In genomic region chr6:127920804-127921203, GRCh38 we compare ENCODE assay signal across 25 cellular contexts. TPM values are rescaled to one million over a fixed set of nuclear protein-coding genes. Genes with fewer than 3 reads are reported as not detected.
A peak's percentile ranks its signal among the peaks of the same experiment; 100 is the strongest.
DNase-seq lines count a peak whose midpoint lies in the region; ATAC-seq and TF ChIP-seq lines count a peak whose summit lies in the region.
"Had no signal": no experiment of that assay in that cellular context is flagged by ENCODE, and none has a peak within 500 bp of the region (broad histone marks: within the 10 kb centered on the region; RNA-seq: fewer than 3 reads in every experiment).

No MANE protein-coding gene starts in this region.

- CTCF ChIA-PET in CD4-positive, alpha-beta T cell (lab: Charles Lee): interaction anchor here (1.1 kb wide), 1 partner anchor 62 kb away, joined by 3 read pairs; no protein-coding TSS in a partner anchor

- peak overlapping the region; percentile 2 for H3K4me2 ChIP-seq in Loucy (ENCODE audit: low read depth, low read length, poor library complexity, severe bottlenecking)
- H3K4me2 ChIP-seq: KMS-11 had no signal

- H3K9me2 ChIP-seq in Loucy (replicated peaks; ENCODE audit: low read depth, low read length): no peaks in the 10 kb centered on the region

- H3K27ac ChIP-seq in CD4-positive, alpha-beta T cell (ENCODE audit: low read depth, low read length): no peak overlapping the region
- H3K27ac ChIP-seq in right lobe of liver: no peak overlapping the region
- H3K27ac ChIP-seq: BLaER1 treated with 17β-estradiol and CSF1 and Interleukin-3, amounts not matched to agents 10 nM and 100 nM; KMS-11; SK-N-MC had no signal

- H3K4me1 ChIP-seq in Loucy (ENCODE audit: insufficient read depth, low read length, poor library complexity, severe bottlenecking) (peaks cover 65% of the 10 kb centered on the region), right lobe of liver (no peaks in the 10 kb centered on the region)

- ATAC-seq in CD4-positive, alpha-beta T cell (ENCODE audit: poor library complexity): no peak
- peak in 3 of 4 donors; percentile 39 to 69 (median 53) for ATAC-seq in right lobe of liver

- H3K27ac Mint-ChIP-seq in CD4-positive, alpha-beta T cell: peak overlapping the region; percentile 98
- peak overlapping the region; percentile 22 for H3K27ac Mint-ChIP-seq in activated naive CD8-positive, alpha-beta T cell treated with anti-CD3 and anti-CD28 coated beads for 36 hours

- no peak overlapping the region for H3K4me3 ChIP-seq in Loucy (ENCODE audit: low read length, poor library complexity, severe bottlenecking)
- H3K4me3 ChIP-seq in right lobe of liver: no peak overlapping the region
- H3K4me3 ChIP-seq: BLaER1 treated with 17β-estradiol and CSF1 and Interleukin-3, amounts not matched to agents 10 nM and 100 nM; SK-N-MC had no signal

- POLR2A ChIA-PET in CD4-positive, alpha-beta T cell (lab: Charles Lee): interaction anchor here (0.6 kb wide), 1 partner anchor 65 kb away, joined by 3 read pairs; no protein-coding TSS in a partner anchor

- H3K36me3 Mint-ChIP-seq in CD4-positive, alpha-beta T cell (ENCODE audit: low read depth): peaks cover 10% of the 10 kb centered on the region
- peaks cover 17% of the 10 kb centered on the region for H3K36me3 Mint-ChIP-seq in activated naive CD8-positive, alpha-beta T cell treated with anti-CD3 and anti-CD28 coated beads for 36 hours

- no peak overlapping the region for H3K9ac ChIP-seq in Loucy (ENCODE audit: low read depth, low read length, poor library complexity, severe bottlenecking)
- H3K9ac ChIP-seq: BLaER1 treated with 17β-estradiol and CSF1 and Interleukin-3, amounts not matched to agents 10 nM and 100 nM; KMS-11 had no signal

- H3K79me2 ChIP-seq in Loucy (ENCODE audit: insufficient read depth, low read length): no peaks in the 10 kb centered on the region

- H3K9me3 Mint-ChIP-seq in CD4-positive, alpha-beta T cell: peaks cover 12% of the 10 kb centered on the region
- peaks cover 13% of the 10 kb centered on the region for H3K9me3 Mint-ChIP-seq in activated naive CD8-positive, alpha-beta T cell treated with anti-CD3 and anti-CD28 coated beads for 36 hours

- H4K20me1 ChIP-seq in Loucy (ENCODE audit: insufficient read depth, low read length, poor library complexity, severe bottlenecking): no peaks in the 10 kb centered on the region
- H4K20me1 ChIP-seq: BLaER1 treated with 17β-estradiol and CSF1 and Interleukin-3, amounts not matched to agents 10 nM and 100 nM had no signal

- peaks cover 9% of the 10 kb centered on the region; the same call in 1 of the 2 replicates for H3F3A ChIP-seq in Loucy (ENCODE audit: low read depth)

- no peak overlapping the region for H3K4me3 Mint-ChIP-seq in CD4-positive, alpha-beta T cell
- no peak overlapping the region for H3K4me3 Mint-ChIP-seq in activated naive CD8-positive, alpha-beta T cell treated with anti-CD3 and anti-CD28 coated beads for 36 hours

- H3K4me1 Mint-ChIP-seq in CD4-positive, alpha-beta T cell (ENCODE audit: low read depth): peaks cover 90% of the 10 kb centered on the region
- H3K4me1 Mint-ChIP-seq in activated naive CD8-positive, alpha-beta T cell treated with anti-CD3 and anti-CD28 coated beads for 36 hours: peaks cover 82% of the 10 kb centered on the region

- intact Hi-C loops in CD4-positive, alpha-beta T cell (cut with DNase I, micrococcal nuclease): loop anchor here in 1 of 2 experiments (2.0 kb wide), 1 partner anchor 18 kb away; no protein-coding TSS in a partner anchor
- intact Hi-C loops in right lobe of liver (cut with DNase I): no loop called here

- WGBS in right lobe of liver (ENCODE audit: insufficient coverage, low coverage, low lambda C conversion rate, missing lambda C conversion rate): 31% methylated on average over 2 of the region's 3 CpGs

- TF ChIP-seq CTCF in CD4-positive, alpha-beta T cell (IDR thresholded peaks at IDR 0.05): no peak
- TF ChIP-seq CTCF in Loucy (conservative IDR thresholded peaks at IDR 0.05; ENCODE audit: low read length): no peak
- no peak for TF ChIP-seq CTCF in right lobe of liver (IDR thresholded peaks at IDR 0.05)

- no peaks in the 10 kb centered on the region for H3K9me3 ChIP-seq in CD4-positive, alpha-beta T cell (ENCODE audit: control insufficient read depth, low read length)
- H3K9me3 ChIP-seq in Loucy (ENCODE audit: insufficient read depth, low read depth, low read length): peaks cover 4% of the 10 kb centered on the region; the same call in 1 of the 2 replicates
- H3K9me3 ChIP-seq in right lobe of liver: no peaks in the 10 kb centered on the region

- H3K27me3 Mint-ChIP-seq in CD4-positive, alpha-beta T cell: no peaks in the 10 kb centered on the region
- H3K27me3 Mint-ChIP-seq in activated naive CD8-positive, alpha-beta T cell treated with anti-CD3 and anti-CD28 coated beads for 36 hours: no peaks in the 10 kb centered on the region

- H2AFZ ChIP-seq in Loucy (ENCODE audit: low read length): no peak overlapping the region

- H3K27me3 ChIP-seq in CD4-positive, alpha-beta T cell (ENCODE audit: control insufficient read depth, insufficient read depth, low read length): no peaks in the 10 kb centered on the region
- H3K27me3 ChIP-seq in Loucy (ENCODE audit: insufficient read depth, low read length, poor library complexity, severe bottlenecking) (no peaks in the 10 kb centered on the region), right lobe of liver (no peaks in the 10 kb centered on the region)
- H3K27me3 ChIP-seq: BLaER1 treated with 17β-estradiol and CSF1 and Interleukin-3, amounts not matched to agents 10 nM and 100 nM had no signal

- H3K36me3 ChIP-seq in Loucy (ENCODE audit: insufficient read depth, low read length) (no peaks in the 10 kb centered on the region), right lobe of liver (no peaks in the 10 kb centered on the region)
- H3K36me3 ChIP-seq: BLaER1 treated with 17β-estradiol and CSF1 and Interleukin-3, amounts not matched to agents 10 nM and 100 nM had no signal

- no peak for DNase-seq in CD4-positive, alpha-beta T cell
- no peak for DNase-seq in activated naive CD8-positive, alpha-beta T cell treated with anti-CD3 and anti-CD28 coated beads for 36 hours
- DNase-seq in right lobe of liver: no peak
- DNase-seq in NCI-H2029 treated with DMSO at 0.1 percent for 48 hours (lab: John Stamatoyannopoulos, UW): no peak
- no peak for DNase-seq in NCI-H510A (lab: John Stamatoyannopoulos, UW)
- no peak for DNase-seq in hepatic stellate cell (ENCODE audit: low spot score)
- no peak for DNase-seq in T-helper 2 cell
- DNase-seq: DND-41; H7; NCI-H1092; NCI-H1436 treated with DMSO at 0.1 percent for 48 hours; NCI-H2029; NCI-H2171; NCI-H446; NK-92 treated with Interleukin-12 subunit alpha and Interleukin-12 subunit beta, amount 100 ng/mL, for 24 hours; OCI-M1; Right ventricle myocardium superior had no signal

- TF ChIP-seq POLR2A in right lobe of liver (IDR thresholded peaks at IDR 0.05): no peak

RNA-seq across cellular contexts. Expression of gene THEMIS, which starts 19.9 kb away (rescaled TPM):
- total RNA-seq in CD4-positive, alpha-beta T cell: 10 to 100 TPM; 25.0 to 25.3 TPM
- total RNA-seq in activated naive CD8-positive, alpha-beta T cell treated with anti-CD3 and anti-CD28 coated beads for 36 hours: 10 to 100 TPM; 48.3 to 49.7 TPM
- total RNA-seq in right lobe of liver: under 1 TPM in 5 of 6 experiments, not detected in 1; 0.09 to 0.61 (median 0.17) TPM
- total RNA-seq: A673, G401, H7, HT-29, MCF 10A had no signal

Comparison
In these comparisons a context has a peak if more than half of its experiments do, and no peak if none do; other contexts are left out.
1. RNA of gene THEMIS, which starts 19.9 kb away (total RNA-seq): 48.3 to 49.7 TPM in activated naive CD8-positive, alpha-beta T cell treated with anti-CD3 and anti-CD28 coated beads for 36 hours and 25.0 to 25.3 TPM in CD4-positive, alpha-beta T cell; 0.09 to 0.61 TPM in right lobe of liver; every median in the first group is over 10 times any median in the second.